18 cellular contexts compared by ENCODE assay signal in genomic region chr1:99658031-99658290, GRCh38. TPM values are rescaled to one million over a fixed set of nuclear protein-coding genes. Genes with fewer than 3 reads are reported as not detected.
A peak's percentile ranks its signal among the peaks of the same experiment; 100 is the strongest.
DNase-seq lines count a peak whose midpoint lies in the region; ATAC-seq and TF ChIP-seq lines count a peak whose summit lies in the region.
"Had no signal": no experiment of that assay in that cellular context is flagged by ENCODE, and none has a peak within 500 bp of the region (broad histone marks: within the 10 kb centered on the region; RNA-seq: fewer than 3 reads in every experiment).

No MANE protein-coding gene starts in this region.

- H3K27me3 ChIP-seq in mammary epithelial cell (ENCODE audit: insufficient read depth, low read length) (no peaks in the 10 kb centered on the region), hepatocyte (no peaks in the 10 kb centered on the region), subcutaneous abdominal adipose tissue (ENCODE audit: control insufficient read depth in 5 of 5, insufficient read depth in 4 of 5, low read length in 5 of 5) (no peaks in the 10 kb centered on the region), thyroid gland (no peaks in the 10 kb centered on the region)
- H3K27me3 ChIP-seq: BE2C, SJCRH30 had no signal

- H3K9ac ChIP-seq in mammary epithelial cell (ENCODE audit: insufficient read depth, low read length) (no peak overlapping the region), subcutaneous abdominal adipose tissue (ENCODE audit: low read length in 5 of 5) (no peak overlapping the region)
- H3K9ac ChIP-seq: KMS-11 had no signal

- no peak for TF ChIP-seq POLR2A in thyroid gland (IDR thresholded peaks at IDR 0.05)

- BruUV-seq in mammary epithelial cell (replicated peaks; lab: Mats Ljungman, UMichigan), result no TSS peak

- no peaks in the 10 kb centered on the region for H3K36me3 ChIP-seq in mammary epithelial cell (ENCODE audit: insufficient read depth, low read length)
- H3K36me3 ChIP-seq in hepatocyte (replicated peaks; ENCODE audit: insufficient read depth, low read depth), result no peaks in the 10 kb centered on the region
- H3K36me3 ChIP-seq in subcutaneous abdominal adipose tissue (ENCODE audit: control insufficient read depth in 5 of 5, insufficient read depth in 5 of 5, low read length in 5 of 5), result peaks cover 0 to 6% (median 0%) of the 10 kb centered on the region in 5 donors
- no peaks in the 10 kb centered on the region for H3K36me3 ChIP-seq in thyroid gland
- H3K36me3 ChIP-seq: BE2C, HAP-1 had no signal

- no peaks in the 10 kb centered on the region for H4K20me1 ChIP-seq in mammary epithelial cell (ENCODE audit: insufficient read depth, low read length)
- no peaks in the 10 kb centered on the region for H4K20me1 ChIP-seq in hepatocyte (ENCODE audit: insufficient read depth, poor library complexity, severe bottlenecking)

- H3K79me2 ChIP-seq in mammary epithelial cell (ENCODE audit: insufficient read depth, low read length) (no peaks in the 10 kb centered on the region), hepatocyte (no peaks in the 10 kb centered on the region)

- dilution Hi-C loops in mammary epithelial cell (cut with HindIII; ENCODE audit: low sequenced_read_pairs), result no loop called here

- H3K4me2 ChIP-seq in mammary epithelial cell (ENCODE audit: insufficient read depth, low read depth, low read length) (no peak overlapping the region), hepatocyte (no peak overlapping the region)
- H3K4me2 ChIP-seq: KMS-11 had no signal

- H3K4me1 ChIP-seq in mammary epithelial cell (ENCODE audit: insufficient read depth, low read length) (peaks cover 37% of the 10 kb centered on the region), hepatocyte (ENCODE audit: insufficient read depth) (no peaks in the 10 kb centered on the region), subcutaneous abdominal adipose tissue (ENCODE audit: control insufficient read depth in 5 of 5, insufficient read depth in 5 of 5, low read length in 5 of 5) (peaks cover 6 to 81% (median 64%) of the 10 kb centered on the region in 5 donors), thyroid gland (peaks cover 10 to 20% of the 10 kb centered on the region in 2 donors)
- H3K4me1 ChIP-seq: HAP-1, SJCRH30 had no signal

- H3K9me3 ChIP-seq in mammary epithelial cell (replicated peaks; ENCODE audit: insufficient read depth, low read length) (no peaks in the 10 kb centered on the region), hepatocyte (ENCODE audit: low read depth) (no peaks in the 10 kb centered on the region), subcutaneous abdominal adipose tissue (ENCODE audit: control insufficient read depth in 5 of 5, low read length in 5 of 5) (no peaks in the 10 kb centered on the region), thyroid gland (no peaks in the 10 kb centered on the region)
- H3K9me3 ChIP-seq: BE2C, HAP-1, SJCRH30 had no signal

- TF ChIP-seq CTCF in RWPE1 (conservative IDR thresholded peaks at IDR 0.05; ENCODE audit: low read depth) (no peak), mammary epithelial cell (conservative IDR thresholded peaks at IDR 0.05 in 1 of 2, IDR thresholded peaks at IDR 0.05 in 1 of 2; ENCODE audit: extremely low read depth in 1 of 2, insufficient read depth in 1 of 2, low read depth in 1 of 2, low read length in 2 of 2) (no peak), hepatocyte (IDR thresholded peaks at IDR 0.05; ENCODE audit: poor library complexity) (no peak), thyroid gland (IDR thresholded peaks at IDR 0.05) (no peak)

- H3K27ac ChIP-seq in RWPE1, result peak overlapping the region; percentile 87
- peak overlapping the region; percentile 56 for H3K27ac ChIP-seq in mammary epithelial cell (ENCODE audit: insufficient read depth, low read depth, low read length)
- H3K27ac ChIP-seq in hepatocyte, result peak overlapping the region; percentile 4
- H3K27ac ChIP-seq in subcutaneous abdominal adipose tissue (ENCODE audit: low read depth, low read length), result peak overlapping the region; percentile 99
- no peak overlapping the region for H3K27ac ChIP-seq in thyroid gland
- H3K27ac ChIP-seq: KMS-11, SJCRH30 had no signal

- H3K9me2 ChIP-seq in hepatocyte (replicated peaks; ENCODE audit: insufficient read depth), result no peaks in the 10 kb centered on the region

- ATAC-seq in GM21737 (IDR thresholded peaks at IDR 0.05; ENCODE audit: unreplicated experiment), result no peak

- POLR2A ChIA-PET in RWPE1 (lab: Yijun Ruan, JAX; ENCODE audit: low non-redundant PET), result no interaction called here

- 19% methylated on average over 3 of the region's 3 CpGs for WGBS in mammary epithelial cell (ENCODE audit: low coverage, missing lambda C conversion rate)
- WGBS in hepatocyte (ENCODE audit: low lambda C conversion rate, missing lambda C conversion rate), result 95% methylated on average over 3 of the region's 3 CpGs
- 85 to 89% methylated on average over 3 of the region's 3 CpGs for WGBS in thyroid gland, 2 donors

- peak overlapping the region; percentile 67 for H2AFZ ChIP-seq in mammary epithelial cell (ENCODE audit: low read depth, low read length)
- H2AFZ ChIP-seq in hepatocyte, result no peak overlapping the region

- intact Hi-C loops in mammary epithelial cell (cut with micrococcal nuclease) (no loop called here), thyroid gland (cut with DNase I) (no loop called here)

- H3K4me3 ChIP-seq in mammary epithelial cell (replicated peaks in 1 of 3; ENCODE audit: insufficient read depth in 1 of 3, low read depth in 2 of 3, low read length in 3 of 3), result no peak overlapping the region
- no peak overlapping the region for H3K4me3 ChIP-seq in hepatocyte
- H3K4me3 ChIP-seq in subcutaneous abdominal adipose tissue (ENCODE audit: low read depth in 1 of 5, low read length in 5 of 5), result no peak overlapping the region
- no peak overlapping the region for H3K4me3 ChIP-seq in thyroid gland (replicated peaks in 1 of 3)
- H3K4me3 ChIP-seq: HAP-1, SJCRH30 had no signal

- DNase-seq in RWPE1 (ENCODE audit: low spot score) (no peak), mammary epithelial cell (no peak), hepatocyte (ENCODE audit: low spot score) (no peak), ACHN (no peak), thyroid gland (no peak)
- DNase-seq: BE2C; CD4-positive, alpha-beta T cell; DMS79; NCI-H1092 treated with DMSO at 0.1 percent for 48 hours; NCI-H1694; NCI-H446; NCI-H69; SJCRH30 had no signal

- in situ Hi-C loops in mammary epithelial cell (cut with MboI; ENCODE audit: low sequenced_read_pairs in 2 of 2) (no loop called here), ACHN (cut with HindIII; ENCODE audit: low pct_ligation_motif_present, low pct_unique_long_range_greater_than_20kb, low sequenced_read_pairs) (no loop called here)

- CTCF ChIA-PET in RWPE1 (lab: Yijun Ruan, JAX) (no interaction called here), mammary epithelial cell (lab: Charles Lee; ENCODE audit: low non-redundant PET) (no interaction called here)

RNA-seq across cellular contexts. Expression of gene PALMD, which starts 12.0 kb away (rescaled TPM):
- total RNA-seq in mammary epithelial cell (10 to 100 TPM in 1 of 2 donors, 1 to 10 TPM in 1; 2.7 to 36.7 TPM), hepatocyte (18.5 and 21.7 TPM in 2 replicates), thyroid gland (10 to 100 TPM in 2 of 4 donors, 1 to 10 TPM in 2; 6.9 to 14.1 (median 11.2) TPM)
- polyA plus RNA-seq in mammary epithelial cell (1.7 TPM), hepatocyte (12.3 and 14.0 TPM in 2 replicates)
- 2.6 TPM for polyA minus RNA-seq in mammary epithelial cell
- total RNA-seq: CD4-positive, alpha-beta T cell; OCI-LY7 had no signal

Comparison
In these comparisons a context has a peak if more than half of its experiments do, and no peak if none do; other contexts are left out.
1. H3K27ac ChIP-seq: peak in RWPE1 (single experiment), mammary epithelial cell (single experiment), hepatocyte (single experiment) and subcutaneous abdominal adipose tissue (single experiment); none in thyroid gland (0 of 3).